In the genomic region with DNA sequence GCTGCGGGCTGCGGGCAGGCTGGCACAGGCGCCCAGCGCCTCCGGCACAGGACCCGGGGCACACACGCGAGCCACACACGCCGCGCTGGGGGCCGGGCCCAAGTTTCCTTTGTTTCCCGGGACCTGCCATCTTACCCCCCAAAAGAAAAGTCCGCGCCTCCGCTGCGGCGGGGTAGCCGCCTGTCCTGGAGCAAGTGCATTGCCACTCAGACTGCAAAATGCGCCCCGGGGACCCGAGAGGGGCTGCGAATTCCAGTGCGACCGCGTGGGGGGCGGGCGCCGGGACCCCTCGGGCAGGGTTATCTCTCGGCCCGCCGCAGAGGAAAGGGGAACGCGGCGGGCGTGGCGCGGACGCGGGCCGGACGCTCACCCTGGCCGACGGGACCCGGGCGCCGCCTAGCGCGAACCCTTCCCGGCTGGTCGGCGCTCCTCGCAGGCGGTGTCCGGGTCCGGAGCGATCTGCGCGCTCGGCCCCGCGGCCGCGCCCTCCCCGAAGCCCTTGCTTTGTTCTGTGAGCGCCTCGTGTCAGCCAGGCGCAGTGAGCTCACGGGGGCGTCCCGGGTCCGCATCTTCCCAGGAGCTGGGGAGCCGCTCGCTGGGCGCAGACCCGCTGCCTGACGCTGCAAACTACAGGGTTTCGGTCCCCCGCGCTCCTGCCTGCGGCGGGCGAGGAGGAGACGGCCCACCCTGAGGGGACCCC, we compare ENCODE assay signal across 8 cellular contexts. TPM values are rescaled to one million over a fixed set of nuclear protein-coding genes. Genes with fewer than 3 reads are reported as not detected.
DNase-seq lines count a peak whose midpoint lies in the region; ATAC-seq and TF ChIP-seq lines count a peak whose summit lies in the region.

No MANE protein-coding gene starts in this region.

- CTCF ChIA-PET in CD4-positive, alpha-beta T cell (lab: Charles Lee): no interaction called here

- no peak overlapping the region for H3K27ac Mint-ChIP-seq in HFFc6
- no peak overlapping the region for H3K27ac Mint-ChIP-seq in activated T-helper 17 cell treated with anti-CD3 and anti-CD28 coated beads, Interleukin-2, amount 50 U/mL, for 72 hours
- no peak overlapping the region for H3K27ac Mint-ChIP-seq in CD4-positive, alpha-beta T cell

- H3K4me1 ChIP-seq in right atrium auricular region (peaks cover 0 to 24% of the 10 kb centered on the region in 2 donors), sigmoid colon (peaks cover 0 to 27% (median 23%) of the 10 kb centered on the region in 4 donors)

- 0 out of 2 replicates have a peak, but pooled peaks cover 7% of the 10 kb centered on the region for H3K4me1 Mint-ChIP-seq in HFFc6 (ENCODE audit: low read depth)
- H3K4me1 Mint-ChIP-seq in activated T-helper 17 cell treated with anti-CD3 and anti-CD28 coated beads, Interleukin-2, amount 50 U/mL, for 72 hours: no peaks in the 10 kb centered on the region
- H3K4me1 Mint-ChIP-seq in CD4-positive, alpha-beta T cell (ENCODE audit: low read depth): peaks cover 6% of the 10 kb centered on the region

- H3K4me3 Mint-ChIP-seq in HFFc6: peak overlapping the region; percentile 64; the same call in 1 of the 2 replicates
- peak overlapping the region; percentile 49 for H3K4me3 Mint-ChIP-seq in activated T-helper 17 cell treated with anti-CD3 and anti-CD28 coated beads, Interleukin-2, amount 50 U/mL, for 72 hours
- no peak overlapping the region for H3K4me3 Mint-ChIP-seq in CD4-positive, alpha-beta T cell

- peak overlapping the region; percentile 31 to 57 for H3K4me3 ChIP-seq in right atrium auricular region
- peak overlapping the region; percentile 19 to 61 (median 48) for H3K4me3 ChIP-seq in sigmoid colon

- TF ChIP-seq CTCF in HFFc6 (IDR thresholded peaks at IDR 0.05) (peak; percentile 49), right atrium auricular region (IDR thresholded peaks at IDR 0.05) (peak in 1 of 2 donors; percentile 23), sigmoid colon (IDR thresholded peaks at IDR 0.05) (no peak)
- TF ChIP-seq CTCF in CD4-positive, alpha-beta T cell (IDR thresholded peaks at IDR 0.05): no peak

- no peak for TF ChIP-seq EP300 in sigmoid colon (IDR thresholded peaks at IDR 0.05)

- POLR2A ChIA-PET in CD4-positive, alpha-beta T cell (lab: Charles Lee): no interaction called here

- peaks cover 45% of the 10 kb centered on the region for H3K27me3 Mint-ChIP-seq in HFFc6 (ENCODE audit: insufficient read depth)
- peaks cover 47% of the 10 kb centered on the region for H3K27me3 Mint-ChIP-seq in activated T-helper 17 cell treated with anti-CD3 and anti-CD28 coated beads, Interleukin-2, amount 50 U/mL, for 72 hours
- H3K27me3 Mint-ChIP-seq in CD4-positive, alpha-beta T cell: peaks cover 63% of the 10 kb centered on the region

- H3K36me3 ChIP-seq in right atrium auricular region: no peaks in the 10 kb centered on the region
- H3K36me3 ChIP-seq in sigmoid colon: no peaks in the 10 kb centered on the region

- H3K27ac ChIP-seq in right atrium auricular region: no peak overlapping the region
- peak overlapping the region in 1 of 4 donors; percentile 2 for H3K27ac ChIP-seq in sigmoid colon
- H3K27ac ChIP-seq in CD4-positive, alpha-beta T cell (ENCODE audit: low read depth, low read length): no peak overlapping the region

- intact Hi-C loops in sigmoid colon (cut with DNase I): loop anchor here (5.0 kb wide), 1 partner anchor 518 kb away; no protein-coding TSS in a partner anchor
- intact Hi-C loops in CD4-positive, alpha-beta T cell (cut with DNase I, micrococcal nuclease): loop anchor here (5.0 kb wide), 1 partner anchor 408 kb away; no protein-coding TSS in a partner anchor

- WGBS in sigmoid colon, 2 donors: 0% methylated on average over 85 of the region's 85 CpGs

- DNase-seq in NCI-H2081 (lab: John Stamatoyannopoulos, UW) (peak; percentile 34 to 52), NCI-H2081 treated with DMSO at 0.1 percent for 48 hours (lab: John Stamatoyannopoulos, UW) (no peak), HFFc6 (no peak), NCI-H2107 treated with DMSO at 0.1 percent for 48 hours (lab: John Stamatoyannopoulos, UW; ENCODE audit: unreplicated experiment) (peak; percentile 57), right atrium auricular region (ENCODE audit: low spot score) (no peak), sigmoid colon (no peak)
- DNase-seq in CD4-positive, alpha-beta T cell: no peak

- H3K9me3 ChIP-seq in right atrium auricular region: no peaks in the 10 kb centered on the region
- no peaks in the 10 kb centered on the region for H3K9me3 ChIP-seq in sigmoid colon
- no peaks in the 10 kb centered on the region for H3K9me3 ChIP-seq in CD4-positive, alpha-beta T cell (ENCODE audit: control insufficient read depth, low read length)

- no peaks in the 10 kb centered on the region for H3K36me3 Mint-ChIP-seq in HFFc6 (ENCODE audit: low read depth)
- no peaks in the 10 kb centered on the region for H3K36me3 Mint-ChIP-seq in activated T-helper 17 cell treated with anti-CD3 and anti-CD28 coated beads, Interleukin-2, amount 50 U/mL, for 72 hours (ENCODE audit: low read depth)
- no peaks in the 10 kb centered on the region for H3K36me3 Mint-ChIP-seq in CD4-positive, alpha-beta T cell (ENCODE audit: low read depth)

- TF ChIP-seq POLR2A in sigmoid colon (IDR thresholded peaks at IDR 0.05): no peak

- ATAC-seq in activated T-helper 17 cell treated with anti-CD3 and anti-CD28 coated beads, Interleukin-2, amount 50 U/mL, for 72 hours (replicated peaks): peak; percentile 52
- ATAC-seq in CD4-positive, alpha-beta T cell (ENCODE audit: poor library complexity): no peak

- H3K27me3 ChIP-seq in right atrium auricular region (peaks cover 16 to 40% of the 10 kb centered on the region in 2 donors), sigmoid colon (peaks cover 24 to 70% (median 28%) of the 10 kb centered on the region in 3 donors)
- peaks cover 38% of the 10 kb centered on the region for H3K27me3 ChIP-seq in CD4-positive, alpha-beta T cell (ENCODE audit: control insufficient read depth, insufficient read depth, low read length)

- H3K9me3 Mint-ChIP-seq in HFFc6: no peaks in the 10 kb centered on the region
- H3K9me3 Mint-ChIP-seq in activated T-helper 17 cell treated with anti-CD3 and anti-CD28 coated beads, Interleukin-2, amount 50 U/mL, for 72 hours: no peaks in the 10 kb centered on the region
- H3K9me3 Mint-ChIP-seq in CD4-positive, alpha-beta T cell: no peaks in the 10 kb centered on the region

RNA-seq across cellular contexts. Expression of a gene that starts 0.6 kb away (rescaled TPM):
- under 1 TPM in 2 of 6 experiments, not detected in 4; 0.11 to 0.19 TPM for total RNA-seq in HFFc6 (2021; fragmentation: NEBNext Ultra II Directional; extraction: Animal tissue kit (Norgen Biotek cat#: 25700))
- not detected for total RNA-seq in activated T-helper 17 cell treated with anti-CD3 and anti-CD28 coated beads, Interleukin-2, amount 50 U/mL, for 72 hours
- total RNA-seq in right atrium auricular region (under 1 TPM; 0.41 to 0.63 TPM), sigmoid colon (10 to 100 TPM in 1 of 4 donors, 1 to 10 TPM in 3; 1.2 to 13.2 (median 3.9) TPM)
- 1,000 to 10,000 TPM in 1 of 3 donors, 100 to 1,000 TPM in 2; 850 to 1,379 (median 865) TPM for polyA plus RNA-seq in sigmoid colon
- not detected for total RNA-seq in CD4-positive, alpha-beta T cell

RNA-seq across cellular contexts. Expression of a gene that starts 52.9 kb away (rescaled TPM):
- 10 to 100 TPM; 17.0 to 22.7 (median 18.2) TPM for total RNA-seq in HFFc6 (2021; fragmentation: NEBNext Ultra II Directional; extraction: Animal tissue kit (Norgen Biotek cat#: 25700))
- total RNA-seq in activated T-helper 17 cell treated with anti-CD3 and anti-CD28 coated beads, Interleukin-2, amount 50 U/mL, for 72 hours: 10 to 100 TPM; 14.3 to 22.3 TPM
- total RNA-seq in right atrium auricular region (10 to 100 TPM in 1 of 2 donors, 1 to 10 TPM in 1; 10.0 to 22.2 TPM), sigmoid colon (10 to 100 TPM; 11.1 to 22.7 (median 17.3) TPM)
- polyA plus RNA-seq in sigmoid colon: 10 to 100 TPM; 35.5 to 52.0 (median 37.8) TPM
- 10 to 100 TPM; 11.2 to 12.2 TPM for total RNA-seq in CD4-positive, alpha-beta T cell

Comparison
In these comparisons a context has a peak if more than half of its experiments do, and no peak if none do; other contexts are left out.
1. DNase-seq: peak in NCI-H2081 (2 of 2) and NCI-H2107 treated with DMSO at 0.1 percent for 48 hours (single experiment); none in NCI-H2081 treated with DMSO at 0.1 percent for 48 hours (single experiment), HFFc6 (single experiment), right atrium auricular region (single experiment), sigmoid colon (single experiment) and CD4-positive, alpha-beta T cell (0 of 10).